ENCODE assay signal across 16 cellular contexts in the genomic region with DNA sequence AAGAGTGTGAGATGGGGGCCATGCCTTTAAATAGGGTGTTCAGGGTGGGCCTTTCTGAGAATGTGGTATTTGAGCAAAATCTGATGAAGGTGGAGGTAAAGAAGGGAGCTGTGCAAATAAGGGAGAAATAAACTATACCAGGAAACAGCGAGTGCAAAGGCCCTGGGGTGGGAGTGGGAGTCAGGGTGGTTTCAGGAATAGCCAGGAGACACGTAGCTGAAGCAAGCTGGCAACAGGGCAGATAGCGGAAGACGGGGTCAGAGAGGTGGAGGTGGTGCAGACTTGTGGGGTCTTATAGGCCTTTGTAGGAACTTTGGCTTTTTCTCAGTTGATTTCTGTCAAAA. TPM values are rescaled to one million over a fixed set of nuclear protein-coding genes. Genes with fewer than 3 reads are reported as not detected.
"Had no signal": no experiment of that assay in that cellular context is flagged by ENCODE, and none has a peak within 500 bp of the region (broad histone marks: within the 10 kb centered on the region; RNA-seq: fewer than 3 reads in every experiment).

No MANE protein-coding gene starts in this region.

- H3K9me3 ChIP-seq: mucosa of descending colon had no signal

- ATAC-seq: left colon; naive thymus-derived CD8-positive, alpha-beta T cell; right cardiac atrium; stimulated activated naive CD8-positive, alpha-beta T cell treated with anti-CD3 and anti-CD28 coated beads, Interleukin-15, Interleukin-2, amounts not matched to agents 100 U/mL and 50 U/mL, for 24 hours had no signal

- H3K9me3 Mint-ChIP-seq: activated T-helper 1 cell treated with anti-CD3 and anti-CD28 coated beads, Interleukin-12 subunit alpha, Interleukin-12 subunit beta, Interleukin-2, Interleukin-4 antibody, amounts not matched to agents 30 ng/mL and 10 ng/mL and 1 ng/mL, durations not matched to agents 14 hours and 24 hours and 36 hours; naive thymus-derived CD8-positive, alpha-beta T cell had no signal

- H3K4me3 ChIP-seq: coronary artery, mucosa of descending colon had no signal

- H3K36me3 Mint-ChIP-seq: naive thymus-derived CD8-positive, alpha-beta T cell had no signal

- H3K27ac ChIP-seq: coronary artery had no signal

- H3K27ac Mint-ChIP-seq: activated T-helper 1 cell treated with anti-CD3 and anti-CD28 coated beads, Interleukin-12 subunit alpha, Interleukin-12 subunit beta, Interleukin-2, Interleukin-4 antibody, amounts not matched to agents 30 ng/mL and 10 ng/mL and 1 ng/mL, durations not matched to agents 14 hours and 24 hours and 36 hours had no signal

- H3K4me3 Mint-ChIP-seq: activated T-helper 1 cell treated with anti-CD3 and anti-CD28 coated beads, Interleukin-12 subunit alpha, Interleukin-12 subunit beta, Interleukin-2, Interleukin-4 antibody, amounts not matched to agents 30 ng/mL and 10 ng/mL and 1 ng/mL, durations not matched to agents 14 hours and 24 hours and 36 hours; naive thymus-derived CD8-positive, alpha-beta T cell had no signal

- DNase-seq: activated CD4-positive, CD25-positive, alpha-beta regulatory T cell treated with anti-CD3 and anti-CD28 coated beads, Interleukin-2, amount 50 U/mL, for 72 hours; activated naive CD4-positive, alpha-beta T cell; central memory CD4-positive, alpha-beta T cell; effector memory CD4-positive, alpha-beta T cell; head of caudate nucleus; left colon; naive thymus-derived CD8-positive, alpha-beta T cell; stimulated activated CD4-positive, alpha-beta T cell treated with anti-CD3 and anti-CD28 coated beads, Interleukin-12 subunit alpha, Interleukin-12 subunit beta, amount 100 ng/mL, for 4 hours; stimulated activated CD4-positive, alpha-beta T cell treated with anti-CD3 and anti-CD28 coated beads, Interleukin-2, amount 100 ng/mL, for 48 hours; stimulated activated naive CD8-positive, alpha-beta T cell treated with anti-CD3 and anti-CD28 coated beads, Interleukin-15, Interleukin-2, amounts not matched to agents 100 U/mL and 50 U/mL, for 24 hours had no signal

- H3K27me3 Mint-ChIP-seq: naive thymus-derived CD8-positive, alpha-beta T cell had no signal

RNA-seq across cellular contexts. Expression of a gene that starts 51.6 kb away (rescaled TPM):
- total RNA-seq: fibroblast of villous mesenchyme, lung microvascular endothelial cell had no signal
